In genomic region chr17:8173056-8173870, GRCh38 we compare ENCODE assay signal across 8 cellular contexts. TPM values are rescaled to one million over a fixed set of nuclear protein-coding genes. Genes with fewer than 3 reads are reported as not detected.
DNase-seq lines count a peak whose midpoint lies in the region; ATAC-seq, FAIRE-seq and TF ChIP-seq lines count a peak whose summit lies in the region.

No MANE protein-coding gene starts in this region.

- ATAC-seq in HG02678 (IDR thresholded peaks at IDR 0.05; ENCODE audit: unreplicated experiment) = peak; percentile 70
- peak; percentile 90 for ATAC-seq in Right ventricle myocardium superior (ENCODE audit: poor library complexity)
- ATAC-seq in pancreas = peak; percentile 84 to 90 (median 88)

- peak overlapping the region; percentile 99 for H3K27ac ChIP-seq in SK-N-MC
- peak overlapping the region; percentile 85 to 97 (median 92) for H3K27ac ChIP-seq in pancreas

- H3K4me3 ChIP-seq in SK-N-MC (peak overlapping the region; percentile 80), adipocyte (ENCODE audit: low read length) (peak overlapping the region; percentile 81), pancreas (peak overlapping the region in 2 of 4 donors; percentile 37 to 41)

- intact Hi-C loops in Right ventricle myocardium superior (cut with DNase I) (no loop called here), pancreas (cut with DNase I) (no loop called here)

- no peak for TF ChIP-seq CTCF in pancreas (IDR thresholded peaks at IDR 0.05)

- H3K27me3 ChIP-seq in adipocyte (replicated peaks; ENCODE audit: control insufficient read depth, insufficient read depth, low read length) = no peaks in the 10 kb centered on the region
- no peaks in the 10 kb centered on the region for H3K27me3 ChIP-seq in pancreas

- H3K9ac ChIP-seq in SK-N-MC (ENCODE audit: insufficient read length) (peak overlapping the region; percentile 89), adipocyte (ENCODE audit: low read length) (peak overlapping the region; percentile 90)

- TF ChIP-seq POLR2A in GM12892 (IDR thresholded peaks at IDR 0.05; ENCODE audit: low read depth, low read length) = peak; percentile 100

- peak; percentile 86 for FAIRE-seq in GM12892 (lab: Jason Lieb, UNC)
- FAIRE-seq in pancreas (lab: Jason Lieb, UNC) = peak; percentile 70

- H3K4me1 ChIP-seq in adipocyte (ENCODE audit: control insufficient read depth, insufficient read depth, low read length) = peaks cover 20% of the 10 kb centered on the region
- peaks cover 7 to 20% (median 7%) of the 10 kb centered on the region in 3 donors for H3K4me1 ChIP-seq in pancreas

- DNase-seq in GM12892 (ENCODE audit: insufficient read length) = no peak
- DNase-seq in NCI-H1092 treated with DMSO at 0.1 percent for 48 hours (lab: John Stamatoyannopoulos, UW) = peak; percentile 91
- DNase-seq in SK-N-MC (ENCODE audit: low read depth, low spot score) = peak; percentile 91
- DNase-seq in adipocyte (ENCODE audit: low read depth) = peak; percentile 95
- DNase-seq in Right ventricle myocardium superior = peak; percentile 80
- peak in 5 of 6 donors; percentile 62 to 87 (median 80) for DNase-seq in pancreas
- DNase-seq in T-helper 9 cell = no peak

- no peaks in the 10 kb centered on the region for H3K36me3 ChIP-seq in SK-N-MC (ENCODE audit: insufficient read depth, low read length)
- no peaks in the 10 kb centered on the region for H3K36me3 ChIP-seq in adipocyte (ENCODE audit: control insufficient read depth, insufficient read depth, low read length, severe bottlenecking)
- no peaks in the 10 kb centered on the region for H3K36me3 ChIP-seq in pancreas

- 0% methylated on average over 23 of the region's 23 CpGs for WGBS in pancreas, 2 donors

- H3K9me3 ChIP-seq in SK-N-MC (ENCODE audit: low read depth, low read length) (no peaks in the 10 kb centered on the region), adipocyte (ENCODE audit: control insufficient read depth, low read length) (no peaks in the 10 kb centered on the region), pancreas (no peaks in the 10 kb centered on the region)

RNA-seq across cellular contexts. Expression of gene TMEM107, which starts 2.9 kb away (rescaled TPM):
- polyA plus RNA-seq in GM12892 (2012; ENCODE audit: missing spikeins) = 22.7 TPM
- total RNA-seq in Right ventricle myocardium superior (7.1 TPM), pancreas (10 to 100 TPM in 1 of 6 donors, 1 to 10 TPM in 5; 5.2 to 10.2 (median 6.3) TPM)
- 10 to 100 TPM in 1 of 2 donors, 1 to 10 TPM in 1; 5.7 to 11.1 TPM for polyA plus RNA-seq in pancreas

RNA-seq across cellular contexts. Expression of gene VAMP2, which starts 10.5 kb away (rescaled TPM):
- 32.1 TPM for polyA plus RNA-seq in GM12892 (2012; ENCODE audit: missing spikeins)
- 54.8 TPM for total RNA-seq in Right ventricle myocardium superior
- 10 to 100 TPM; 19.5 to 35.7 (median 29.6) TPM for total RNA-seq in pancreas
- polyA plus RNA-seq in pancreas = 10 to 100 TPM; 29.8 to 82.0 TPM

RNA-seq across cellular contexts. Expression of gene BORCS6, which starts 16.7 kb away (rescaled TPM):
- polyA plus RNA-seq in GM12892 (2012; ENCODE audit: missing spikeins) = 2.0 TPM
- total RNA-seq in Right ventricle myocardium superior = 8.5 TPM
- 10 to 100 TPM in 1 of 6 donors, 1 to 10 TPM in 5; 4.9 to 10.4 (median 6.9) TPM for total RNA-seq in pancreas
- 1 to 10 TPM; 4.5 to 6.1 TPM for polyA plus RNA-seq in pancreas

RNA-seq across cellular contexts. Expression of gene PER1, which starts 21.1 kb away (rescaled TPM):
- polyA plus RNA-seq in GM12892 (2012; ENCODE audit: missing spikeins) = 11.8 TPM
- total RNA-seq in Right ventricle myocardium superior (124 TPM), pancreas (100 to 1,000 TPM in 2 of 6 donors, 10 to 100 TPM in 4; 17.5 to 105 (median 67.6) TPM)
- polyA plus RNA-seq in pancreas = 100 to 1,000 TPM; 107 to 158 TPM

RNA-seq across cellular contexts. Expression of gene AURKB, which starts 37.1 kb away (rescaled TPM):
- 62.4 TPM for polyA plus RNA-seq in GM12892 (2012; ENCODE audit: missing spikeins)
- total RNA-seq in Right ventricle myocardium superior (0.56 TPM), pancreas (1 to 10 TPM in 1 of 6 donors, under 1 TPM in 2, not detected in 3; 0.47 to 2.0 (median 0.95) TPM)
- polyA plus RNA-seq in pancreas = under 1 TPM; 0.40 to 0.72 TPM

Comparison
In these comparisons a context has a peak if more than half of its experiments do, and no peak if none do; other contexts are left out.
1. DNase-seq: peak in NCI-H1092 treated with DMSO at 0.1 percent for 48 hours (single experiment), SK-N-MC (single experiment), adipocyte (single experiment), Right ventricle myocardium superior (single experiment) and pancreas (5 of 6); none in GM12892 (single experiment) and T-helper 9 cell (single experiment).
2. Peak in every context shown above with its lines, with median percentiles within 50 percentile points of each other: ATAC-seq.